18 cellular contexts compared by ENCODE assay signal in the genomic region with DNA sequence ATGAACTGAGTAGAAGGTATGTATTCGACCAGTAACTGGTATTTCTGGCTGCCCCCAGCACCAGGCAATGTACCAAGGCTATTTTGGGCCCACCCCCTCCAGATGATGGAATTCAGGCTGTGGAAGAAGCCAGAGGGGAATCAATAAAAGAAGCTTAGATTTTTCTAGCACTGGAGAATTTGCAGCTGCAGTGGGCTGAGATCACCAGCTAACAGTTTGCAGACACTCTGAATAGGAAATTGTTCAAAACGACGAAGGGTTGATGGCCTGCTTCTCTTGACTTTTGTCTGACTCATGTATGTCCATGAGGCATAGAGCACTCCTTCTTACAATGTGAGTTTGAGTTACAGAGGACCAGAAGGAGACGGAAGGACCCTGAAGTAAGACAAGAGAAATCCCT. TPM values are rescaled to one million over a fixed set of nuclear protein-coding genes. Genes with fewer than 3 reads are reported as not detected.
DNase-seq lines count a peak whose midpoint lies in the region; ATAC-seq, FAIRE-seq and TF ChIP-seq lines count a peak whose summit lies in the region.
"Had no signal": no experiment of that assay in that cellular context is flagged by ENCODE, and none has a peak within 500 bp of the region (broad histone marks: within the 10 kb centered on the region; RNA-seq: fewer than 3 reads in every experiment).

No MANE protein-coding gene starts in this region.

- FAIRE-seq in GM12891 (lab: Jason Lieb, UNC) = no peak
- FAIRE-seq: kidney had no signal

- no peaks in the 10 kb centered on the region for H3K9me3 ChIP-seq in gastroesophageal sphincter
- no peaks in the 10 kb centered on the region for H3K9me3 ChIP-seq in psoas muscle
- no peaks in the 10 kb centered on the region for H3K9me3 ChIP-seq in uterus
- no peaks in the 10 kb centered on the region for H3K9me3 ChIP-seq in ovary
- H3K9me3 ChIP-seq: gastrocnemius medialis had no signal

- H3K27me3 ChIP-seq in gastroesophageal sphincter (no peaks in the 10 kb centered on the region), psoas muscle (ENCODE audit: insufficient read depth in 3 of 3, low read length in 2 of 3) (no peaks in the 10 kb centered on the region), uterus (no peaks in the 10 kb centered on the region), ovary (no peaks in the 10 kb centered on the region)
- H3K27me3 ChIP-seq: gastrocnemius medialis had no signal

- TF ChIP-seq POLR2A in gastroesophageal sphincter (IDR thresholded peaks at IDR 0.05) (no peak), GM12891 (IDR thresholded peaks at IDR 0.05; ENCODE audit: low read depth, low read length) (no peak), uterus (IDR thresholded peaks at IDR 0.05) (no peak), ovary (IDR thresholded peaks at IDR 0.05) (no peak)

- H3K27ac ChIP-seq in gastroesophageal sphincter = peak overlapping the region; percentile 43 to 77 (median 59)
- H3K27ac ChIP-seq in psoas muscle = peak overlapping the region; percentile 43
- H3K27ac ChIP-seq in uterus = no peak overlapping the region
- no peak overlapping the region for H3K27ac ChIP-seq in ovary

- TF ChIP-seq EP300 in gastroesophageal sphincter (IDR thresholded peaks at IDR 0.05) = no peak
- TF ChIP-seq EP300 in ovary (IDR thresholded peaks at IDR 0.05) = no peak

- 8 to 52% methylated on average over 1 to 4 of the region's 4 CpGs for WGBS in gastroesophageal sphincter (ENCODE audit: low coverage in 1 of 2), 2 donors
- 30 to 38% (median 33%) methylated on average over 4 of the region's 4 CpGs for WGBS in psoas muscle, 3 donors
- 33 to 41% (median 35%) methylated on average over 4 of the region's 4 CpGs for WGBS in ovary, 3 donors

- ATAC-seq in gastroesophageal sphincter (no peak), psoas muscle (peak in 1 of 4 donors; percentile 44), GM18858 (IDR thresholded peaks at IDR 0.05; ENCODE audit: unreplicated experiment) (no peak)
- ATAC-seq: gastrocnemius medialis had no signal

- DNase-seq in AG08395 (ENCODE audit: low spot score) = peak; percentile 10
- peak in 30 of 58 donors; percentile 9 to 77 (median 28) for DNase-seq in anterior cingulate cortex (lab: John Stamatoyannopoulos, UW)
- DNase-seq in psoas muscle = no peak
- DNase-seq in GM12891 (ENCODE audit: insufficient read length, low spot score) = no peak
- no peak for DNase-seq in uterus
- DNase-seq in ovary = no peak
- DNase-seq: activated B cell treated with CpG ODN at 0.5 μM for 24 hours; cortex of kidney; gastrocnemius medialis; H9; kidney; naive B cell; NCI-H1105; NCI-H345; stimulated activated naive CD4-positive, alpha-beta T cell; SW 1271 had no signal

- peaks cover 0 to 72% of the 10 kb centered on the region in 2 donors for H3K36me3 ChIP-seq in gastroesophageal sphincter
- peaks cover 11 to 70% of the 10 kb centered on the region in 2 donors for H3K36me3 ChIP-seq in psoas muscle (ENCODE audit: insufficient read depth in 1 of 2, low read depth in 1 of 2)
- H3K36me3 ChIP-seq in uterus = no peaks in the 10 kb centered on the region
- peaks cover 2% of the 10 kb centered on the region for H3K36me3 ChIP-seq in ovary

- H3K4me1 ChIP-seq in gastroesophageal sphincter (peaks cover 9 to 34% (median 12%) of the 10 kb centered on the region in 3 donors), psoas muscle (peaks cover 23% of the 10 kb centered on the region), uterus (no peaks in the 10 kb centered on the region), ovary (ENCODE audit: insufficient read depth) (peaks cover 9% of the 10 kb centered on the region)

- H3K4me3 ChIP-seq in gastroesophageal sphincter (no peak overlapping the region), psoas muscle (no peak overlapping the region), uterus (no peak overlapping the region), ovary (no peak overlapping the region)
- H3K4me3 ChIP-seq: gastrocnemius medialis had no signal

- intact Hi-C loops in psoas muscle (cut with DNase I) = no loop called here
- intact Hi-C loops in uterus (cut with DNase I; ENCODE audit: low total_unique reads) = no loop called here
- intact Hi-C loops in ovary (cut with DNase I) = no loop called here

- TF ChIP-seq CTCF in gastroesophageal sphincter (IDR thresholded peaks at IDR 0.05) = no peak
- TF ChIP-seq CTCF in psoas muscle (IDR thresholded peaks at IDR 0.05) = no peak
- no peak for TF ChIP-seq CTCF in uterus (IDR thresholded peaks at IDR 0.05)
- no peak for TF ChIP-seq CTCF in ovary (IDR thresholded peaks at IDR 0.05)

TF ChIP-seq in GM12891, 5 proteins besides CTCF, POLR2A, EP300 and RAD21:
- no peak for TF ChIP-seq SPI1 (IDR thresholded peaks at IDR 0.05; ENCODE audit: low read depth, low read length)
TF ChIP-seq in GM12891: peak in this region for 0.

RNA-seq across cellular contexts. Expression of a gene that starts 28.8 kb away (rescaled TPM):
- 10 to 100 TPM; 18.7 to 34.6 (median 31.5) TPM for total RNA-seq in gastroesophageal sphincter
- total RNA-seq in psoas muscle = 1 to 10 TPM; 3.0 to 4.3 (median 3.6) TPM
- polyA plus RNA-seq in psoas muscle = 1 to 10 TPM in 2 of 3 donors, under 1 TPM in 1; 0.49 to 5.5 (median 2.1) TPM
- 0.83 TPM for polyA plus RNA-seq in GM12891 (2012; ENCODE audit: low read depth, missing spikeins)
- 10 to 100 TPM in 3 of 4 donors, 1 to 10 TPM in 1; 9.9 to 18.2 (median 12.9) TPM for total RNA-seq in uterus
- 10 to 100 TPM in 4 of 7 donors, 1 to 10 TPM in 3; 7.6 to 13.8 (median 10.1) TPM for total RNA-seq in ovary
- 10 to 100 TPM in 1 of 2 donors, 1 to 10 TPM in 1; 8.3 to 15.3 TPM for polyA plus RNA-seq in ovary

RNA-seq across cellular contexts. Expression of a gene that starts 32.4 kb away (rescaled TPM):
- total RNA-seq in gastroesophageal sphincter (10 to 100 TPM; 65.0 to 95.9 (median 82.3) TPM), psoas muscle (10 to 100 TPM; 34.6 to 74.2 (median 46.0) TPM), uterus (100 to 1,000 TPM in 1 of 4 donors, 10 to 100 TPM in 3; 13.8 to 138 (median 34.4) TPM), ovary (10 to 100 TPM; 39.5 to 86.3 (median 75.3) TPM)
- polyA plus RNA-seq in psoas muscle (10 to 100 TPM; 23.2 to 49.8 (median 29.8) TPM), ovary (10 to 100 TPM; 31.6 to 71.6 TPM)
- polyA plus RNA-seq in GM12891 (2012; ENCODE audit: low read depth, missing spikeins) = 21.0 TPM

RNA-seq across cellular contexts. Expression of a gene that starts 37.8 kb away (rescaled TPM):
- total RNA-seq in gastroesophageal sphincter (10 to 100 TPM; 19.3 to 40.4 (median 26.9) TPM), psoas muscle (10 to 100 TPM; 11.2 to 16.9 (median 13.4) TPM), uterus (10 to 100 TPM in 3 of 4 donors, 1 to 10 TPM in 1; 7.7 to 59.2 (median 23.0) TPM), ovary (10 to 100 TPM; 23.0 to 36.7 (median 29.8) TPM)
- polyA plus RNA-seq in psoas muscle (10 to 100 TPM in 2 of 3 donors, 1 to 10 TPM in 1; 4.8 to 20.1 (median 10.2) TPM), ovary (100 to 1,000 TPM in 1 of 2 donors, 10 to 100 TPM in 1; 45.6 to 309 TPM)
- polyA plus RNA-seq in GM12891 (2012; ENCODE audit: low read depth, missing spikeins) = 2.7 TPM

Comparison
In these comparisons a context has a peak if more than half of its experiments do, and no peak if none do; other contexts are left out.
1. DNase-seq: peak in AG08395 (single experiment) and anterior cingulate cortex (30 of 58); none in psoas muscle (0 of 2), GM12891 (single experiment), uterus (0 of 2) and ovary (0 of 5).
2. H3K27ac ChIP-seq: peak in gastroesophageal sphincter (4 of 4) and psoas muscle (single experiment); none in uterus (0 of 2) and ovary (0 of 2).